In the genomic region with DNA sequence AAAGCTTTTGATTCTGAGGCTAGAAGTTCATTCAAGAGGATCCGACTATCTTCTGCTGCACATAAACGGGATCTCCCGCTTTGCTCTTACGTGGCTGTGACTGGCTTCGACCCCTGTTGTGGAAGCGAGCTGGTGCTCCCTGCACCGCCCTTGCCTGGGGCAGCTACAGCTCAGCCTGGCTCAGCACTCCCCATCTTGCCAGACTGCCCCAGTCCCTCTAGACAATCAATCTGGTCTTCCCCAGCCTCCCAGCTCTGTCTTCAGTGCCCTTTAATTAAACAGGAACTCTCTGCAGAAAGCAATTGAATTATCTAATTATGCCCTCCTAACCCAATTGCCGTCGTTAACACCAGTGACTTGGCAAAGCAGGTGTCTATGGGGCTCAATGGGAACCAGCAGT, we compare ENCODE assay signal across 13 cellular contexts.
"Had no signal": no experiment of that assay in that cellular context is flagged by ENCODE, and none has a peak within 500 bp of the region (broad histone marks: within the 10 kb centered on the region; RNA-seq: fewer than 3 reads in every experiment).

No MANE protein-coding gene starts in this region.

- ATAC-seq: activated CD4-positive, CD25-positive, alpha-beta regulatory T cell treated with anti-CD3 and anti-CD28 coated beads, Interleukin-2, amount 50 U/mL, for 24 hours; activated T-cell treated with anti-CD3 and anti-CD28 coated beads, Interleukin-2, amount 50 U/mL, for 72 hours; stimulated activated naive CD8-positive, alpha-beta T cell treated with anti-CD3 and anti-CD28 coated beads, Interleukin-15, amount 100 ng/mL, for 72 hours had no signal

- H3K9ac ChIP-seq: neural progenitor cell had no signal

- H3K4me3 ChIP-seq: coronary artery, heart right ventricle, neural progenitor cell, testis, upper lobe of right lung had no signal

- H3K4me2 ChIP-seq: neural progenitor cell had no signal

- H3K36me3 ChIP-seq: heart right ventricle, neural progenitor cell, upper lobe of right lung had no signal

- H3K9me3 ChIP-seq: testis, upper lobe of right lung had no signal

- H3K4me1 ChIP-seq: testis had no signal

- DNase-seq: activated CD4-positive, alpha-beta T cell treated with anti-CD3 and anti-CD28 coated beads, Interleukin-2, amount 50 U/mL, for 4 hours; activated gamma-delta T cell treated with Interleukin-2 at 50 U/mL for 16 hours; activated T-cell treated with anti-CD3 and anti-CD28 coated beads, Interleukin-2, amount 50 U/mL, for 72 hours; effector CD4-positive, alpha-beta T cell; heart right ventricle; stimulated activated CD4-positive, alpha-beta T cell treated with anti-CD3 and anti-CD28 coated beads, Interleukin-15, amount 100 ng/mL, for 24 hours; stimulated activated CD4-positive, alpha-beta T cell treated with anti-CD3 and anti-CD28 coated beads, Interleukin-4, amount 100 ng/mL, for 4 hours; stimulated activated naive CD8-positive, alpha-beta T cell treated with anti-CD3 and anti-CD28 coated beads, Interleukin-15, amount 100 ng/mL, for 72 hours; testis; upper lobe of right lung had no signal

- H2AFZ ChIP-seq: neural progenitor cell had no signal

- H3K27ac ChIP-seq: coronary artery, heart right ventricle, neural progenitor cell, testis, upper lobe of right lung had no signal

- H3K27me3 ChIP-seq: testis had no signal
